Comparison of ENCODE assay signal across 25 cellular contexts in the genomic region with DNA sequence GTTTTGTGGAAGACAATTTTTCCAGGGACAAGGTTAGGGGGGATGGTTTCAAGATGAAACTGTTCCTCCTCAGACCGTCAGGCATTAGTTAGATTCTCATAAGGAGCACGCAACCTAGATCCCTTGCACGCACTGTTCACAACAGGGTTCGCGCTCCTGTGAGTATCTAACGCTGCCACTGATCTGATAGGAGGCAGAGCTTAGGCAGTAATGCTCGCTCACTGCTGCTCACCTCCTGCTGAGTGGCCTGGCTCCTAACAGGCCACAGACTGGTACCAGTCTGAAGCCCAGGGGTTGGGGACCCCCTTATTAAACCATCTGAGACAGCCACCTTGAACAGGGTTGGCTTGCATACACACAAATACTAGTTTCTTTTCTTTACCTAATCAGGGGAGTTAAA. TPM values are rescaled to one million over a fixed set of nuclear protein-coding genes. Genes with fewer than 3 reads are reported as not detected.
"Had no signal": no experiment of that assay in that cellular context is flagged by ENCODE, and none has a peak within 500 bp of the region (broad histone marks: within the 10 kb centered on the region; RNA-seq: fewer than 3 reads in every experiment).

No MANE protein-coding gene starts in this region.

- H3K27ac Mint-ChIP-seq: activated CD4-positive, alpha-beta T cell treated with anti-CD3 and anti-CD28 coated beads for 36 hours; activated CD8-positive, alpha-beta T cell treated with anti-CD3 and anti-CD28 coated beads for 36 hours; activated naive CD8-positive, alpha-beta T cell treated with anti-CD3 and anti-CD28 coated beads, Interleukin-2, amount 10 ng/mL, durations not matched to agents 7 days and 5 days; activated T-cell treated with anti-CD3 and anti-CD28 coated beads, Interleukin-2, amount 50 U/mL, for 72 hours; activated T-helper 2 cell treated with anti-CD3 and anti-CD28 coated beads, Interferon-gamma antibody, Interleukin-2, Interleukin-4, amounts not matched to agents 10 μg/mL and 5 μg/mL and 100 μg/mL, durations not matched to agents 14 hours and 24 hours and 36 hours; T-helper 1 cell treated with Interleukin-12 subunit alpha and Interleukin-12 subunit beta and Interleukin-4 antibody, amounts not matched to agents 30 μg/mL and 1 μg/mL, for 36 hours had no signal

- H3K4me3 Mint-ChIP-seq: activated CD4-positive, alpha-beta T cell treated with anti-CD3 and anti-CD28 coated beads for 36 hours; activated CD8-positive, alpha-beta T cell treated with anti-CD3 and anti-CD28 coated beads for 36 hours; activated naive CD8-positive, alpha-beta T cell treated with anti-CD3 and anti-CD28 coated beads, Interleukin-2, amount 10 ng/mL, durations not matched to agents 7 days and 5 days; activated T-cell treated with anti-CD3 and anti-CD28 coated beads, Interleukin-2, amount 50 U/mL, for 72 hours; T-helper 1 cell treated with Interleukin-12 subunit alpha and Interleukin-12 subunit beta and Interleukin-4 antibody, amounts not matched to agents 30 μg/mL and 1 μg/mL, for 36 hours had no signal

- H3K4me1 Mint-ChIP-seq: activated CD4-positive, alpha-beta T cell treated with anti-CD3 and anti-CD28 coated beads for 36 hours; activated naive CD8-positive, alpha-beta T cell treated with anti-CD3 and anti-CD28 coated beads, Interleukin-2, amount 10 ng/mL, durations not matched to agents 7 days and 5 days had no signal

- H3K27ac ChIP-seq: adrenal gland, breast epithelium, VCaP had no signal

- H3K4me1 ChIP-seq: adrenal gland, breast epithelium had no signal

- H3K27me3 ChIP-seq: adrenal gland, breast epithelium had no signal

- H3K36me3 ChIP-seq: adrenal gland, breast epithelium had no signal

- FAIRE-seq: RCC 7860 had no signal

- DNase-seq: activated CD4-positive, alpha-beta T cell treated with anti-CD3 and anti-CD28 coated beads for 36 hours; activated CD4-positive, alpha-beta T cell treated with anti-CD3 and anti-CD28 coated beads, Interleukin-2, amount 50 U/mL, for 1 hour; activated CD8-positive, alpha-beta memory T cell treated with anti-CD3 and anti-CD28 coated beads, Interleukin-2, amount 50 U/mL, for 4 hours; activated CD8-positive, alpha-beta T cell treated with anti-CD3 and anti-CD28 coated beads for 36 hours; activated naive CD4-positive, alpha-beta T cell treated with anti-CD3 and anti-CD28 coated beads, Interleukin-2, amount 50 U/mL, for 16 hours; activated naive CD8-positive, alpha-beta T cell treated with anti-CD3 and anti-CD28 coated beads, Interleukin-2, amount 10 ng/mL, durations not matched to agents 7 days and 5 days; activated T-cell treated with anti-CD3 and anti-CD28 coated beads, Interleukin-2, amount 50 U/mL, for 72 hours; adrenal gland; aorta; central memory CD4-positive, alpha-beta T cell; Kasumi-1; KBM-7; NCI-H1105 treated with DMSO at 0.1 percent for 48 hours; NCI-H146; NCI-H187 treated with DMSO at 0.1 percent for 48 hours; NCI-H2081 treated with DMSO at 0.1 percent for 48 hours; NCI-H446; NCI-H526 treated with DMSO at 0.1 percent for 48 hours; SHP77 treated with DMSO at 0.1 percent for 48 hours; T-helper 9 cell had no signal

- H3K9me3 ChIP-seq: adrenal gland, breast epithelium had no signal

- H3K4me3 ChIP-seq: adrenal gland, breast epithelium had no signal

- ATAC-seq: activated CD4-positive, alpha-beta T cell treated with anti-CD3 and anti-CD28 coated beads for 36 hours; activated CD8-positive, alpha-beta T cell treated with anti-CD3 and anti-CD28 coated beads for 36 hours; activated T-cell treated with anti-CD3 and anti-CD28 coated beads, Interleukin-2, amount 50 U/mL, for 72 hours had no signal

- H3K27me3 Mint-ChIP-seq: activated CD4-positive, alpha-beta T cell treated with anti-CD3 and anti-CD28 coated beads for 36 hours; activated CD8-positive, alpha-beta T cell treated with anti-CD3 and anti-CD28 coated beads for 36 hours; activated naive CD8-positive, alpha-beta T cell treated with anti-CD3 and anti-CD28 coated beads, Interleukin-2, amount 10 ng/mL, durations not matched to agents 7 days and 5 days had no signal

- H3K9me3 Mint-ChIP-seq: activated CD8-positive, alpha-beta T cell treated with anti-CD3 and anti-CD28 coated beads for 36 hours; activated naive CD8-positive, alpha-beta T cell treated with anti-CD3 and anti-CD28 coated beads, Interleukin-2, amount 10 ng/mL, durations not matched to agents 7 days and 5 days; activated T-cell treated with anti-CD3 and anti-CD28 coated beads, Interleukin-2, amount 50 U/mL, for 72 hours; activated T-helper 2 cell treated with anti-CD3 and anti-CD28 coated beads, Interferon-gamma antibody, Interleukin-2, Interleukin-4, amounts not matched to agents 10 μg/mL and 5 μg/mL and 100 μg/mL, durations not matched to agents 14 hours and 24 hours and 36 hours; T-helper 1 cell treated with Interleukin-12 subunit alpha and Interleukin-12 subunit beta and Interleukin-4 antibody, amounts not matched to agents 30 μg/mL and 1 μg/mL, for 36 hours had no signal

RNA-seq across cellular contexts. Expression of a gene that starts 13.5 kb away (rescaled TPM):
- polyA plus RNA-seq: aorta had no signal
